ENCODE assay signal across 14 cellular contexts in the genomic region with DNA sequence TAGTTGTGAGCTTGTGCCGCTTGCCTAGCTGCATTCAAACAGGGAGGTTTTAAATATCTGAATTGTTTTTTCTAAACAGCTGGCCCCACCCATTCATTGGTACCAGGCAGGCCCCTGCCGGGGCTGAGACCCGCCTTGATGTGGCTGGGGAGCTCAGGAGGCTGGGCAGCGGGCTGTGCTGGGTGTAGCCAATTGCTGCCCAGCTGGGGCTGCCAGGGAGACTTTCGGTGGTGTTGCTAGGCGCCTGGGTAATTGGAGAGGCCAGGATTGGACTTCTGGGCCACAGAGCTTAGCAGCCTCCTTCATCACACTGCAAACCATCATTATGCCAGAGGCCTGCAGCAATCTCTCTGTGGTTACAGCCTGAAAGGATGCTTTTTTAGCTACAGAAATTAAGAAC. TPM values are rescaled to one million over a fixed set of nuclear protein-coding genes. Genes with fewer than 3 reads are reported as not detected.
DNase-seq lines count a peak whose midpoint lies in the region; ATAC-seq, FAIRE-seq and TF ChIP-seq lines count a peak whose summit lies in the region.
"Had no signal": no experiment of that assay in that cellular context is flagged by ENCODE, and none has a peak within 500 bp of the region (broad histone marks: within the 10 kb centered on the region; RNA-seq: fewer than 3 reads in every experiment).

No MANE protein-coding gene starts in this region.

- 28% methylated on average over 6 of the region's 6 CpGs for WGBS in GM12878 (ENCODE audit: insufficient coverage, insufficient replicate concordance, low lambda C conversion rate, missing lambda C conversion rate)

- SMC1A ChIA-PET in GM12878 (lab: Charles Lee; ENCODE audit: uncharacterized antibody, unreplicated experiment), result interaction anchor here (0.8 to 1.0 kb wide), 2 partner anchors 163 to 678 kb away, joined by 3 to 5 read pairs; no protein-coding TSS in a partner anchor

- H3K9ac ChIP-seq in GM12878 (ENCODE audit: control insufficient read depth, insufficient read depth, low read length) (no peak overlapping the region), neural cell (ENCODE audit: low read length) (no peak overlapping the region)

- H3K27me3 ChIP-seq in GM12878 (replicated peaks in 1 of 2; ENCODE audit: control insufficient read depth in 2 of 2, insufficient read depth in 2 of 2, low read length in 1 of 2) (no peaks in the 10 kb centered on the region), neural cell (ENCODE audit: insufficient read depth, low read depth, low read length) (no peaks in the 10 kb centered on the region), PC-9 (ENCODE audit: insufficient read depth, low read depth) (no peaks in the 10 kb centered on the region)

- in situ Hi-C loops in GM12878 (cut with MboI), result no loop called here

- RAD21 ChIA-PET in GM12878 (lab: Charles Lee; ENCODE audit: unreplicated experiment), result no interaction called here

- TF ChIP-seq POLR2A in GM12878 (IDR thresholded peaks at IDR 0.05; ENCODE audit: low read depth, low read length), result no peak

- H3K9me3 ChIP-seq in GM12878 (replicated peaks; ENCODE audit: control insufficient read depth, insufficient read depth, low read length) (no peaks in the 10 kb centered on the region), neural cell (ENCODE audit: low read length) (no peaks in the 10 kb centered on the region), PC-9 (ENCODE audit: insufficient read depth, low read depth) (no peaks in the 10 kb centered on the region)

- H2AFZ ChIP-seq in GM12878 (ENCODE audit: control insufficient read depth, low read depth, low read length), result no peak overlapping the region
- H2AFZ ChIP-seq in neural cell (ENCODE audit: low read depth, low read length), result no peak overlapping the region
- H2AFZ ChIP-seq in PC-9, result no peak overlapping the region

- TF ChIP-seq EP300 in GM12878 (IDR thresholded peaks at IDR 0.05; ENCODE audit: borderline replicate concordance in 1 of 2, control insufficient read depth in 1 of 2, low read depth in 2 of 2, low read length in 2 of 2) (no peak), neural cell (conservative IDR thresholded peaks at IDR 0.05; ENCODE audit: poor library complexity, severe bottlenecking) (no peak)

- no peaks in the 10 kb centered on the region for H4K20me1 ChIP-seq in GM12878 (ENCODE audit: control insufficient read depth, insufficient read depth)
- H4K20me1 ChIP-seq in neural cell (ENCODE audit: insufficient read depth), result no peaks in the 10 kb centered on the region
- H4K20me1 ChIP-seq in PC-9 (ENCODE audit: insufficient read depth), result no peaks in the 10 kb centered on the region

- BruUV-seq in GM12878 (replicated peaks; lab: Mats Ljungman, UMichigan), result no TSS peak
- BruUV-seq in PC-9 (replicated peaks; lab: Mats Ljungman, UMichigan), result no TSS peak

- no peak overlapping the region for H3K4me3 ChIP-seq in GM12878
- no peak overlapping the region for H3K4me3 ChIP-seq in neural cell (ENCODE audit: low read length)
- no peak overlapping the region for H3K4me3 ChIP-seq in PC-9

- H3K9me2 ChIP-seq in neural cell (ENCODE audit: insufficient read depth, low read length) (no peaks in the 10 kb centered on the region), PC-9 (ENCODE audit: insufficient read depth) (no peaks in the 10 kb centered on the region)

- H3K4me2 ChIP-seq in GM12878 (ENCODE audit: control insufficient read depth, insufficient read depth) (no peak overlapping the region), neural cell (ENCODE audit: low read length) (no peak overlapping the region), PC-9 (no peak overlapping the region)

- DNase-seq in DMS 273 (lab: John Stamatoyannopoulos, UW; ENCODE audit: unreplicated experiment), result peak; percentile 100
- peak; percentile 100 for DNase-seq in NCI-H2107 (lab: John Stamatoyannopoulos, UW)
- no peak for DNase-seq in GM12878 (ENCODE audit: low read depth, low spot score)
- DNase-seq in activated naive CD4-positive, alpha-beta T cell treated with Interleukin-2 at 50 U/mL for 16 hours, result no peak
- DNase-seq in PC-9, result no peak
- DNase-seq: activated naive CD8-positive, alpha-beta T cell treated with anti-CD3 and anti-CD28 coated beads, Interleukin-2, amount 10 ng/mL, durations not matched to agents 7 days and 5 days; CD8-positive, alpha-beta memory T cell; NCI-H446; stimulated activated naive CD4-positive, alpha-beta T cell treated with Interleukin-2 at 50 U/mL for 16 hours had no signal

- H3K27ac ChIP-seq in GM12878 (ENCODE audit: control insufficient read depth, insufficient read depth), result no peak overlapping the region
- H3K27ac ChIP-seq in neural cell (ENCODE audit: low read length), result peak overlapping the region; percentile 2
- no peak overlapping the region for H3K27ac ChIP-seq in PC-9

- H3K79me2 ChIP-seq in GM12878 (ENCODE audit: control insufficient read depth, insufficient read depth, low read length) (no peaks in the 10 kb centered on the region), neural cell (replicated peaks; ENCODE audit: insufficient read depth, low read length) (no peaks in the 10 kb centered on the region), PC-9 (ENCODE audit: low read depth) (no peaks in the 10 kb centered on the region)

- peak; percentile 46 for ATAC-seq in GM12878
- ATAC-seq in GM18517 (IDR thresholded peaks at IDR 0.05; ENCODE audit: unreplicated experiment), result no peak
- no peak for ATAC-seq in GM19395 (IDR thresholded peaks at IDR 0.05; ENCODE audit: unreplicated experiment)
- ATAC-seq: natural killer cell treated with Interleukin-12 subunit alpha and Interleukin-12 subunit beta and Interleukin-15 and Interleukin-18, amount 100 ng/mL, for 72 hours had no signal

- H3K4me1 ChIP-seq in GM12878 (ENCODE audit: control insufficient read depth, insufficient read depth, low read length) (no peaks in the 10 kb centered on the region), PC-9 (replicated peaks; ENCODE audit: insufficient read depth) (no peaks in the 10 kb centered on the region)

- POLR2A ChIA-PET in GM12878 (lab: Charles Lee), result no interaction called here
- POLR2A ChIA-PET in PC-9 (lab: Charles Lee; ENCODE audit: unreplicated experiment), result no interaction called here

- TF ChIP-seq RAD21 in GM12878 (IDR thresholded peaks at IDR 0.05; ENCODE audit: insufficient read depth, low read depth, low read length) (no peak), neural cell (conservative IDR thresholded peaks at IDR 0.05) (no peak)

- TF ChIP-seq CTCF in GM12878 (IDR thresholded peaks at IDR 0.05 in 2 of 3, conservative IDR thresholded peaks at IDR 0.05 in 1 of 3; ENCODE audit: control insufficient read depth in 2 of 3, extremely low read depth in 1 of 3, insufficient read depth in 1 of 3, low read depth in 3 of 3, low read length in 3 of 3) (no peak), neural cell (IDR thresholded peaks at IDR 0.05; ENCODE audit: poor library complexity, severe bottlenecking) (no peak), PC-9 (conservative IDR thresholded peaks at IDR 0.05) (no peak)

- intact Hi-C loops in GM12878 (cut with micrococcal nuclease; ENCODE audit: unreplicated experiment), result no loop called here
- intact Hi-C loops in PC-9 (cut with micrococcal nuclease; ENCODE audit: unreplicated experiment), result no loop called here

- FAIRE-seq in GM12878 (lab: Jason Lieb, UNC), result no peak
- FAIRE-seq: GM12892 had no signal

- no peaks in the 10 kb centered on the region for H3K36me3 ChIP-seq in GM12878 (ENCODE audit: control insufficient read depth in 2 of 2, insufficient read depth in 2 of 2, low read length in 1 of 2)
- no peaks in the 10 kb centered on the region for H3K36me3 ChIP-seq in neural cell (ENCODE audit: insufficient read depth, low read length)
- H3K36me3 ChIP-seq in PC-9 (ENCODE audit: low read depth), result no peaks in the 10 kb centered on the region

- CTCF ChIA-PET in GM12878 (lab: Yijun Ruan, JAX) (interaction anchor here (0.9 to 1.0 kb wide), 2 partner anchors 14 to 160 kb away, joined by 3 to 4 read pairs; no protein-coding TSS in a partner anchor), PC-9 (lab: Charles Lee) (interaction anchor here (0.6 kb wide), 1 partner anchor 32 kb away, joined by 4 read pairs; no protein-coding TSS in a partner anchor)

- H3F3A ChIP-seq in neural cell (ENCODE audit: insufficient read depth, low read length, poor library complexity, severe bottlenecking) (no peaks in the 10 kb centered on the region), PC-9 (ENCODE audit: insufficient read depth, low read depth) (no peaks in the 10 kb centered on the region)

RNA-seq across cellular contexts. Expression of a gene that starts 12.2 kb away (rescaled TPM):
- not detected in 2 replicates for total RNA-seq in GM12878 (2013; cell fraction: nucleolus; rRNA removed)
- not detected in 2 replicates for total RNA-seq in GM12878 (2014; rRNA removed)
- total RNA-seq in GM12878 (2014; rRNA removed; fragmentation: Illumina TruSeq; extraction: Trizol), result not detected in 2 replicates
- total RNA-seq in GM12878 (2021), result not detected in 2 replicates
- not detected for polyA plus RNA-seq in GM12878 (2011; ENCODE audit: low read depth)
- polyA plus RNA-seq in GM12878 (2011; rRNA removed), result not detected in 2 replicates
- not detected in 2 replicates for polyA plus RNA-seq in GM12878 (2011; cell fraction: cytosol; rRNA removed)
- not detected in 2 replicates for polyA plus RNA-seq in GM12878 (2011; cell fraction: nucleus; rRNA removed)
- 0.07 TPM in 1 of 2 replicates, not detected in the other for polyA plus RNA-seq in GM12878 (2012)
- not detected in 2 replicates for polyA plus RNA-seq in GM12878 (2014; fragmentation: Illumina TruSeq; extraction: Trizol)
- under 1 TPM in 1 of 2 experiments, not detected in 1; 0.05 TPM for polyA plus RNA-seq in GM12878 (2014; fragmentation: Nextera tagmentation; extraction: Ambion mirVana)
- not detected in 2 replicates for polyA plus RNA-seq in GM12878 (2014; rRNA removed)
- not detected for polyA plus RNA-seq in GM12878 (2016; fragmentation: Nextera tagmentation; extraction: Ambion mirVana)
- not detected in 2 replicates for polyA minus RNA-seq in GM12878 (2011; rRNA and poly(A)+ RNA removed)
- not detected in 2 replicates for polyA minus RNA-seq in GM12878 (2011; cell fraction: cytosol; rRNA and poly(A)+ RNA removed)
- polyA minus RNA-seq in GM12878 (2011; cell fraction: nucleus; rRNA and poly(A)+ RNA removed), result not detected in 2 replicates
- polyA plus RNA-seq in neural cell, result not detected in 2 replicates
- polyA minus RNA-seq in neural cell, result not detected in 2 replicates
- 31.6 and 36.9 TPM in 2 replicates for total RNA-seq in PC-9 (2021)
- total RNA-seq: activated naive CD8-positive, alpha-beta T cell treated with anti-CD3 and anti-CD28 coated beads, Interleukin-2, amount 10 ng/mL, durations not matched to agents 7 days and 5 days; CD8-positive, alpha-beta memory T cell; natural killer cell treated with Interleukin-12 subunit alpha and Interleukin-12 subunit beta and Interleukin-15 and Interleukin-18, amount 100 ng/mL, for 72 hours had no signal
- polyA plus RNA-seq: CD8-positive, alpha-beta memory T cell had no signal

RNA-seq across cellular contexts. Expression of a gene that starts 48.1 kb away (rescaled TPM):
- total RNA-seq in GM12878 (2013; cell fraction: nucleolus; rRNA removed), result not detected in 2 replicates
- not detected in 2 replicates for total RNA-seq in GM12878 (2014; rRNA removed)
- not detected in 2 replicates for total RNA-seq in GM12878 (2014; rRNA removed; fragmentation: Illumina TruSeq; extraction: Trizol)
- total RNA-seq in GM12878 (2021), result not detected in 2 replicates
- not detected for polyA plus RNA-seq in GM12878 (2011; ENCODE audit: low read depth)
- polyA plus RNA-seq in GM12878 (2011; rRNA removed), result not detected in 2 replicates
- not detected in 2 replicates for polyA plus RNA-seq in GM12878 (2011; cell fraction: cytosol; rRNA removed)
- polyA plus RNA-seq in GM12878 (2011; cell fraction: nucleus; rRNA removed), result not detected in 2 replicates
- polyA plus RNA-seq in GM12878 (2012), result 0.08 TPM in 1 of 2 replicates, not detected in the other
- not detected in 2 replicates for polyA plus RNA-seq in GM12878 (2014; fragmentation: Illumina TruSeq; extraction: Trizol)
- polyA plus RNA-seq in GM12878 (2014; fragmentation: Nextera tagmentation; extraction: Ambion mirVana), result not detected
- not detected in 2 replicates for polyA plus RNA-seq in GM12878 (2014; rRNA removed)
- polyA plus RNA-seq in GM12878 (2016; fragmentation: Nextera tagmentation; extraction: Ambion mirVana), result under 1 TPM in 1 of 2 experiments, not detected in 1; 0.13 TPM
- polyA minus RNA-seq in GM12878 (2011; rRNA and poly(A)+ RNA removed), result not detected in 2 replicates
- polyA minus RNA-seq in GM12878 (2011; cell fraction: cytosol; rRNA and poly(A)+ RNA removed), result not detected in 2 replicates
- not detected in 2 replicates for polyA minus RNA-seq in GM12878 (2011; cell fraction: nucleus; rRNA and poly(A)+ RNA removed)
- not detected in 2 replicates for polyA plus RNA-seq in neural cell
- polyA minus RNA-seq in neural cell, result not detected in 2 replicates
- 0.48 and 1.1 TPM in 2 replicates for total RNA-seq in PC-9 (2021)
- total RNA-seq: activated naive CD8-positive, alpha-beta T cell treated with anti-CD3 and anti-CD28 coated beads, Interleukin-2, amount 10 ng/mL, durations not matched to agents 7 days and 5 days; CD8-positive, alpha-beta memory T cell; natural killer cell treated with Interleukin-12 subunit alpha and Interleukin-12 subunit beta and Interleukin-15 and Interleukin-18, amount 100 ng/mL, for 72 hours had no signal
- polyA plus RNA-seq: CD8-positive, alpha-beta memory T cell had no signal

RNA-seq across cellular contexts. Expression of a gene that starts 56.3 kb away (rescaled TPM):
- 3.3 and 3.4 TPM in 2 replicates for total RNA-seq in GM12878 (2013; cell fraction: nucleolus; rRNA removed)
- total RNA-seq in GM12878 (2014; rRNA removed) (26.1 and 30.1 TPM in 2 replicates), GM12878 (2014; rRNA removed; fragmentation: Illumina TruSeq; extraction: Trizol) (33.8 and 35.8 TPM in 2 replicates), GM12878 (2021) (45.2 and 49.9 TPM in 2 replicates), PC-9 (2021) (51.9 TPM in 2 replicates)
- polyA plus RNA-seq in GM12878 (2011; ENCODE audit: low read depth), result 15.7 TPM
- polyA plus RNA-seq in GM12878 (2011; rRNA removed) (31.7 and 54.6 TPM in 2 replicates), GM12878 (2014; fragmentation: Illumina TruSeq; extraction: Trizol) (40.9 and 45.5 TPM in 2 replicates), GM12878 (2014; fragmentation: Nextera tagmentation; extraction: Ambion mirVana) (100 to 1,000 TPM; 124 to 152 TPM), GM12878 (2014; rRNA removed) (20.9 and 29.2 TPM in 2 replicates), GM12878 (2016; fragmentation: Nextera tagmentation; extraction: Ambion mirVana) (100 to 1,000 TPM; 196 to 210 TPM), neural cell (2.2 and 3.0 TPM in 2 replicates)
- 15.6 and 18.2 TPM in 2 replicates for polyA plus RNA-seq in GM12878 (2011; cell fraction: cytosol; rRNA removed)
- 8.6 and 9.2 TPM in 2 replicates for polyA plus RNA-seq in GM12878 (2011; cell fraction: nucleus; rRNA removed)
- polyA plus RNA-seq in GM12878 (2012), result 18.7 and 20.7 TPM in 2 replicates
- 15.0 and 18.2 TPM in 2 replicates for polyA minus RNA-seq in GM12878 (2011; rRNA and poly(A)+ RNA removed)
- polyA minus RNA-seq in GM12878 (2011; cell fraction: cytosol; rRNA and poly(A)+ RNA removed), result 6.8 and 7.2 TPM in 2 replicates
- 1.5 and 2.6 TPM in 2 replicates for polyA minus RNA-seq in GM12878 (2011; cell fraction: nucleus; rRNA and poly(A)+ RNA removed)
- polyA minus RNA-seq in neural cell, result 2.4 and 5.6 TPM in 2 replicates

Comparison
In these comparisons a context has a peak if more than half of its experiments do, and no peak if none do; other contexts are left out.
1. DNase-seq: peak in DMS 273 (single experiment) and NCI-H2107 (single experiment); none in GM12878 (single experiment), activated naive CD4-positive, alpha-beta T cell treated with Interleukin-2 at 50 U/mL for 16 hours (single experiment) and PC-9 (0 of 2).
2. RNA of a gene that starts 12.2 kb away (total RNA-seq): 31.6 to 36.9 TPM in PC-9; not detected in GM12878; every median in the first group is over 10 times any median in the second.